ENCODE assay signal across 23 cellular contexts in the genomic region with DNA sequence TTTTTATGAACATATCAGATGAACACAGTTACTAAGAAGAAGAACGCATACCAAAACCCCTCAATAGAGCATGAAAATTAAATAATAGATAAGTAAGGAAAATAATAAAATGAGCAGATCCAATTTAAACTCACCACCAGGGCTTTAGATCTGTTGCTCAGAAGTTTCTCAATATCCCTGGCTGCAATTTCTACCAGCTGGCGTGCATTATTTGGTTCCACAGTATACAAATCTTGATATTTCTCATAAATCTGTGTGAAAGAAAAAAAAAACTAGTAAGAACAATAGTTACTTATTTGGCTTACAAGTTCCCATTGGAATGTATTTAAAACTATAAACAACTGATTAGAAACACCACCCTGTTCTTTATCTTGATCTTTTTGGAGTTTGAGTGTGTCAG.
"Had no signal": no experiment of that assay in that cellular context is flagged by ENCODE, and none has a peak within 500 bp of the region (broad histone marks: within the 10 kb centered on the region; RNA-seq: fewer than 3 reads in every experiment).

No MANE protein-coding gene starts in this region.

- H3K27me3 ChIP-seq: left lung, sigmoid colon, testis, tibial artery had no signal

- H3K27me3 Mint-ChIP-seq: effector memory CD8-positive, alpha-beta T cell; naive thymus-derived CD4-positive, alpha-beta T cell; stimulated activated memory B cell treated with anti-CD40 and anti-IgM and Interleukin-4, amounts not matched to agents 10 μg/mL and 1 μg/mL and 100 μg/mL, for 72 hours; type B pancreatic cell had no signal

- H3K9me3 Mint-ChIP-seq: nephron progenitor cell, type B pancreatic cell had no signal

- H3K9me3 ChIP-seq: left lung, prostate gland, sigmoid colon, testis, tibial artery had no signal

- H3K4me1 Mint-ChIP-seq: naive thymus-derived CD4-positive, alpha-beta T cell; stimulated activated memory B cell treated with anti-CD40 and anti-IgM and Interleukin-4, amounts not matched to agents 10 μg/mL and 1 μg/mL and 100 μg/mL, for 72 hours had no signal

- H3K4me1 ChIP-seq: left lung, prostate gland, testis, tibial artery had no signal

- H3K4me3 Mint-ChIP-seq: effector memory CD8-positive, alpha-beta T cell; naive thymus-derived CD4-positive, alpha-beta T cell; nephron progenitor cell; stimulated activated memory B cell treated with anti-CD40 and anti-IgM and Interleukin-4, amounts not matched to agents 10 μg/mL and 1 μg/mL and 100 μg/mL, for 72 hours; type B pancreatic cell had no signal

- H3K4me3 ChIP-seq: coronary artery, left lung, prostate gland, sigmoid colon, testis, tibial artery had no signal

- H3K36me3 Mint-ChIP-seq: naive thymus-derived CD4-positive, alpha-beta T cell; stimulated activated memory B cell treated with anti-CD40 and anti-IgM and Interleukin-4, amounts not matched to agents 10 μg/mL and 1 μg/mL and 100 μg/mL, for 72 hours; type B pancreatic cell had no signal

- H3K27ac ChIP-seq: coronary artery, epithelial cell of prostate, left lung, prostate gland, sigmoid colon, testis, tibial artery had no signal

- H3K36me3 ChIP-seq: left lung, prostate gland, sigmoid colon had no signal

- DNase-seq: dermis blood vessel endothelial cell; effector memory CD8-positive, alpha-beta T cell; foreskin melanocyte; left cardiac atrium; left lung; mammary epithelial cell; mesendoderm; midbrain; naive thymus-derived CD4-positive, alpha-beta T cell; nephron progenitor cell; nucleus accumbens; right cardiac atrium; sigmoid colon; stimulated activated CD4-positive, alpha-beta T cell treated with anti-CD3 and anti-CD28 coated beads, Interleukin-4, amount 100 ng/mL, for 4 hours; stimulated activated naive CD8-positive, alpha-beta T cell treated with anti-CD3 and anti-CD28 coated beads, Interleukin-15, Interleukin-2, amounts not matched to agents 100 U/mL and 50 U/mL, for 24 hours; substantia nigra; testis; tibial artery had no signal

- H3K27ac Mint-ChIP-seq: effector memory CD8-positive, alpha-beta T cell; naive thymus-derived CD4-positive, alpha-beta T cell; stimulated activated memory B cell treated with anti-CD40 and anti-IgM and Interleukin-4, amounts not matched to agents 10 μg/mL and 1 μg/mL and 100 μg/mL, for 72 hours; type B pancreatic cell had no signal
